ENCODE assay signal across 10 cellular contexts in genomic region chr10:75032119-75032518, GRCh38.
"Had no signal": no experiment of that assay in that cellular context is flagged by ENCODE, and none has a peak within 500 bp of the region (broad histone marks: within the 10 kb centered on the region; RNA-seq: fewer than 3 reads in every experiment).

No MANE protein-coding gene starts in this region.

- ATAC-seq: GM23338 had no signal

- H3K27ac ChIP-seq: KMS-11 had no signal

- H3K27ac Mint-ChIP-seq: GM23338, H9, HFFc6 had no signal

- H3K9ac ChIP-seq: KMS-11 had no signal

- H3K9me3 Mint-ChIP-seq: GM23338, H9, HFFc6 had no signal

- H3K4me3 Mint-ChIP-seq: GM23338, H9, HFFc6 had no signal

- FAIRE-seq: H1, H54, HTR-8/SVneo had no signal

- H3K4me3 ChIP-seq: GM23338 had no signal

- H3K4me2 ChIP-seq: GM23338, KMS-11 had no signal

- H2AFZ ChIP-seq: GM23338 had no signal

- DNase-seq: H9, HCEC 1CT, HFFc6, IMR-90, KBM-7 had no signal
